ENCODE assay signal across 17 cellular contexts in the genomic region with DNA sequence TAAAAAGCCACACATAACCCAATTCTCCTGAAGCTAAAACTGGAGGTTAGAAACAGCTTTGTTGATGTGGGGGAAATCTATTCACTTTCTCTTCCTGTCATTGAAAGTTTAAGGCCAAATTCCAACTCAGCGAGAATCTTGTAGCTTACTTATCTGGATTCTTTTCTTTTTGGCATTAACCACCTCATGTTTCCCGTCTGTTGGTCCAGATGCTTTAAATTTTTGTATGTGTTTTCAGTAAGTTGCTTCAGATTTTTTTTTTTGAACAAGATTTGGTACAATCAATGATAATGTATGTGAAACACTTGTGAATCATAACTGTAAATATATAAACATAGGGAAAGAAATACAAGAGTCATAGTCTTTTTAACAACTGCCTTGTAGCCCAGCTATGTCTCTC. TPM values are rescaled to one million over a fixed set of nuclear protein-coding genes. Genes with fewer than 3 reads are reported as not detected.
DNase-seq lines count a peak whose midpoint lies in the region; ATAC-seq and TF ChIP-seq lines count a peak whose summit lies in the region.
"Had no signal": no experiment of that assay in that cellular context is flagged by ENCODE, and none has a peak within 500 bp of the region (broad histone marks: within the 10 kb centered on the region; RNA-seq: fewer than 3 reads in every experiment).

No MANE protein-coding gene starts in this region.

- no peak overlapping the region for H3K9ac ChIP-seq in endodermal cell (ENCODE audit: extremely low read depth, low read length, poor library complexity, severe bottlenecking)

- peak overlapping the region; percentile 3 for H3K4me3 Mint-ChIP-seq in Calu3 (ENCODE audit: low read depth, unreplicated experiment)
- H3K4me3 Mint-ChIP-seq in endodermal cell, result no peak overlapping the region
- H3K4me3 Mint-ChIP-seq in neural crest cell, result no peak overlapping the region
- H3K4me3 Mint-ChIP-seq: activated CD4-positive, alpha-beta T cell treated with anti-CD3 and anti-CD28 coated beads, Interleukin-2, amount 10 ng/mL, durations not matched to agents 24 days and 14 days; activated naive CD8-positive, alpha-beta T cell treated with anti-CD3 and anti-CD28 coated beads for 36 hours; activated T-cell treated with anti-CD3 and anti-CD28 coated beads, Interleukin-2, amount 50 U/mL, for 4 hours had no signal

- ATAC-seq in RWPE2 (ENCODE audit: low read depth) (0 out of 3 replicates have a peak, but pooled peaks have one; percentile 28), foreskin keratinocyte (no peak), HG02588 (IDR thresholded peaks at IDR 0.05; ENCODE audit: unreplicated experiment) (no peak)
- ATAC-seq: activated T-cell treated with anti-CD3 and anti-CD28 coated beads, Interleukin-2, amount 50 U/mL, for 4 hours; left lobe of liver had no signal

- H3K27ac Mint-ChIP-seq in Calu3 (ENCODE audit: unreplicated experiment) (peak overlapping the region; percentile 84), endodermal cell (no peak overlapping the region), neural crest cell (ENCODE audit: unreplicated experiment) (peak overlapping the region; percentile 63)
- H3K27ac Mint-ChIP-seq: activated CD4-positive, alpha-beta T cell treated with anti-CD3 and anti-CD28 coated beads, Interleukin-2, amount 10 ng/mL, durations not matched to agents 24 days and 14 days; activated naive CD8-positive, alpha-beta T cell treated with anti-CD3 and anti-CD28 coated beads for 36 hours had no signal

- intact Hi-C loops in Calu3 (cut with micrococcal nuclease; ENCODE audit: unreplicated experiment), result loop anchor here (10.0 kb wide), 1 partner anchor 128 kb away; no protein-coding TSS in a partner anchor

- BruUV-seq in Calu3 (replicated peaks; lab: Mats Ljungman, UMichigan), result no TSS peak

- TF ChIP-seq CTCF in Calu3 (IDR thresholded peaks at IDR 0.05; ENCODE audit: unreplicated experiment) (no peak), RWPE2 (IDR thresholded peaks at IDR 0.05; ENCODE audit: poor library complexity, severe bottlenecking) (no peak), endodermal cell (conservative IDR thresholded peaks at IDR 0.05) (no peak), neural crest cell (conservative IDR thresholded peaks at IDR 0.05) (no peak), foreskin keratinocyte (conservative IDR thresholded peaks at IDR 0.05) (no peak)

- H3K9me3 Mint-ChIP-seq in Calu3 (ENCODE audit: low read depth, unreplicated experiment), result no peaks in the 10 kb centered on the region
- no peaks in the 10 kb centered on the region for H3K9me3 Mint-ChIP-seq in endodermal cell
- no peaks in the 10 kb centered on the region for H3K9me3 Mint-ChIP-seq in neural crest cell
- H3K9me3 Mint-ChIP-seq: activated CD4-positive, alpha-beta T cell treated with anti-CD3 and anti-CD28 coated beads, Interleukin-2, amount 10 ng/mL, durations not matched to agents 24 days and 14 days; activated naive CD8-positive, alpha-beta T cell treated with anti-CD3 and anti-CD28 coated beads for 36 hours; activated T-cell treated with anti-CD3 and anti-CD28 coated beads, Interleukin-2, amount 50 U/mL, for 4 hours had no signal

- H3K27me3 ChIP-seq in RWPE2 (ENCODE audit: insufficient read depth, poor library complexity, severe bottlenecking) (no peaks in the 10 kb centered on the region), endodermal cell (ENCODE audit: control insufficient read depth, insufficient read depth, low read length, poor library complexity, severe bottlenecking) (no peaks in the 10 kb centered on the region), foreskin keratinocyte (no peaks in the 10 kb centered on the region)
- H3K27me3 ChIP-seq: SJCRH30 had no signal

- H3K36me3 Mint-ChIP-seq in Calu3 (ENCODE audit: insufficient read depth, unreplicated experiment) (peaks cover 14% of the 10 kb centered on the region), endodermal cell (ENCODE audit: low read depth) (no peaks in the 10 kb centered on the region), neural crest cell (ENCODE audit: low read depth) (no peaks in the 10 kb centered on the region)
- H3K36me3 Mint-ChIP-seq: activated naive CD8-positive, alpha-beta T cell treated with anti-CD3 and anti-CD28 coated beads for 36 hours had no signal

- peaks cover 28% of the 10 kb centered on the region for H3K4me1 ChIP-seq in RWPE2 (ENCODE audit: insufficient read depth, poor library complexity, severe bottlenecking)
- H3K4me1 ChIP-seq in endodermal cell (ENCODE audit: control insufficient read depth, insufficient read depth, low read length), result no peaks in the 10 kb centered on the region
- H3K4me1 ChIP-seq in foreskin keratinocyte, result peaks cover 16% of the 10 kb centered on the region

- H3K27me3 Mint-ChIP-seq in Calu3 (ENCODE audit: unreplicated experiment) (no peaks in the 10 kb centered on the region), endodermal cell (ENCODE audit: insufficient read depth) (no peaks in the 10 kb centered on the region), neural crest cell (ENCODE audit: low read depth) (no peaks in the 10 kb centered on the region)
- H3K27me3 Mint-ChIP-seq: activated naive CD8-positive, alpha-beta T cell treated with anti-CD3 and anti-CD28 coated beads for 36 hours had no signal

- H3K27ac ChIP-seq in RWPE2 (ENCODE audit: poor library complexity, severe bottlenecking) (peak overlapping the region; percentile 75), endodermal cell (ENCODE audit: low read depth, low read length) (no peak overlapping the region), foreskin keratinocyte (no peak overlapping the region)
- H3K27ac ChIP-seq: HL-60, SJCRH30 had no signal

- WGBS in endodermal cell (ENCODE audit: insufficient coverage in 1 of 2, insufficient read length in 1 of 2), 2 experiments, result 91% methylated on average over 2 of the region's 2 CpGs; no CpG with 5 or more reads in 1 of the 2 experiments

- DNase-seq in Calu3, result no peak
- DNase-seq in RWPE2 (ENCODE audit: low spot score), result no peak
- DNase-seq in endodermal cell, result no peak
- no peak for DNase-seq in neural crest cell (ENCODE audit: low read depth, low spot score)
- DNase-seq in C1 segment of cervical spinal cord (lab: John Stamatoyannopoulos, UW), result no peak
- no peak for DNase-seq in activated CD8-positive, alpha-beta memory T cell treated with anti-CD3 and anti-CD28 coated beads for 24 hours
- no peak for DNase-seq in foreskin keratinocyte
- DNase-seq: activated CD4-positive, alpha-beta T cell treated with anti-CD3 and anti-CD28 coated beads, Interleukin-2, amount 10 ng/mL, durations not matched to agents 24 days and 14 days; activated naive CD8-positive, alpha-beta T cell treated with anti-CD3 and anti-CD28 coated beads for 36 hours; activated T-cell treated with anti-CD3 and anti-CD28 coated beads, Interleukin-2, amount 50 U/mL, for 4 hours; NCI-H1436; NCI-H2227 treated with DMSO at 0.1 percent for 48 hours; SJCRH30; T1000 had no signal

- no peaks in the 10 kb centered on the region for H3K36me3 ChIP-seq in RWPE2 (ENCODE audit: low read depth)
- H3K36me3 ChIP-seq in endodermal cell (ENCODE audit: control insufficient read depth, insufficient read depth, low read length), result no peaks in the 10 kb centered on the region
- H3K36me3 ChIP-seq: SJCRH30 had no signal

- CTCF ChIA-PET in Calu3 (lab: Charles Lee), result interaction anchor here (0.7 to 1.8 kb wide), 7 partner anchors 12 to 198 kb away, joined by 3 to 8 read pairs (median 3); partner anchors contain the start of gene NEK7

- peaks cover 43% of the 10 kb centered on the region for H3K4me1 Mint-ChIP-seq in Calu3 (ENCODE audit: low read depth, unreplicated experiment)
- H3K4me1 Mint-ChIP-seq in endodermal cell, result no peaks in the 10 kb centered on the region
- no peaks in the 10 kb centered on the region for H3K4me1 Mint-ChIP-seq in neural crest cell

- no peak overlapping the region for H3K4me3 ChIP-seq in RWPE2 (ENCODE audit: severe bottlenecking)
- H3K4me3 ChIP-seq in endodermal cell (ENCODE audit: low read length), result peak overlapping the region; percentile 12
- H3K4me3 ChIP-seq: SJCRH30 had no signal

- H3K9me3 ChIP-seq in RWPE2 (ENCODE audit: severe bottlenecking) (no peaks in the 10 kb centered on the region), endodermal cell (ENCODE audit: control insufficient read depth, low read length) (no peaks in the 10 kb centered on the region)
- H3K9me3 ChIP-seq: SJCRH30 had no signal

RNA-seq across cellular contexts. Expression of gene NEK7, which starts 33.7 kb away (rescaled TPM):
- total RNA-seq in Calu3 (2022), result 136 and 145 TPM in 2 replicates
- 10 to 100 TPM; 24.2 to 26.8 TPM for total RNA-seq in endodermal cell
- polyA plus RNA-seq in endodermal cell (2013, experiment 1 of 2), result 21.3 TPM
- 23.9 TPM for polyA plus RNA-seq in endodermal cell (2013, experiment 2 of 2)
- 10.9 and 12.5 TPM in 2 replicates for total RNA-seq in neural crest cell
- total RNA-seq in foreskin keratinocyte, result 30.0 and 33.2 TPM in 2 replicates
- polyA plus RNA-seq in foreskin keratinocyte, result 6.9 and 9.2 TPM in 2 replicates
